9 cellular contexts compared by ENCODE assay signal in the genomic region with DNA sequence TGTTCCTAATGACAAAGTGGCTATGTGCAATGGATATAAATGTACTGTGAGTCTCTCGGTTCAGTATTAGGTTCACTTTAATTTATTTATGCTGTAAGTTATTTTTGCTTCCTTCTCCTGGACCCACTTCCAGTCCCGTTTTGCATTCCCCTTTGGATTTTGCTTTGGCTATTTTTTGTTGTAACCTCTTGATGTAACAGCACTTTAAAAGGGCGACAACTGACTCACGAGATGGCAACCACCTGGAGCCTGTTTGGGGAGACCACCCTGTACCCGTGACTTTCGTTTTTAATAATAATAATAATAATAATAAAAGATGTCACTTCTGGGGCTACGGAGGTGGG. TPM values are rescaled to one million over a fixed set of nuclear protein-coding genes. Genes with fewer than 3 reads are reported as not detected.
A peak's percentile ranks its signal among the peaks of the same experiment; 100 is the strongest.
DNase-seq lines count a peak whose midpoint lies in the region; ATAC-seq and TF ChIP-seq lines count a peak whose summit lies in the region.
"Had no signal": no experiment of that assay in that cellular context is flagged by ENCODE, and none has a peak within 500 bp of the region (broad histone marks: within the 10 kb centered on the region; RNA-seq: fewer than 3 reads in every experiment).

No MANE protein-coding gene starts in this region.

- no peaks in the 10 kb centered on the region for H3K9me2 ChIP-seq in SK-N-SH

- no peak overlapping the region for H3K27ac ChIP-seq in SK-N-SH (ENCODE audit: low read depth in 2 of 2, low read length in 1 of 2)
- no peak overlapping the region for H3K27ac ChIP-seq in WERI-Rb-1

- peaks cover 0 to 15% of the 10 kb centered on the region in 2 experiments; a peak in 2 of 4 replicates for H3K4me1 ChIP-seq in SK-N-SH (ENCODE audit: control insufficient read depth in 1 of 2, insufficient read depth in 2 of 2, low read depth in 1 of 2, low read length in 1 of 2)
- H3K4me1 ChIP-seq in iPS-15b (ENCODE audit: control insufficient read depth, insufficient read depth, low read length), result peaks cover 22% of the 10 kb centered on the region

- DNase-seq in SK-N-SH (no peak), WERI-Rb-1 (no peak), NCI-H345 (lab: John Stamatoyannopoulos, UW) (no peak), NCI-H2081 (lab: John Stamatoyannopoulos, UW) (no peak)
- no peak for DNase-seq in stimulated activated effector memory CD8-positive, alpha-beta T cell treated with anti-CD3 and anti-CD28 coated beads, Interleukin-12 subunit alpha, Interleukin-12 subunit beta, amount 100 ng/mL, for 72 hours (ENCODE audit: low spot score in 2 of 2)
- DNase-seq: SHP77 had no signal

- no peak overlapping the region for H3K9ac ChIP-seq in SK-N-SH
- H3K9ac ChIP-seq in iPS-15b (ENCODE audit: low read depth, low read length), result no peak overlapping the region

- no peaks in the 10 kb centered on the region for H4K20me1 ChIP-seq in SK-N-SH (ENCODE audit: insufficient read depth)

- peaks cover 39% of the 10 kb centered on the region for H3K4me1 Mint-ChIP-seq in stimulated activated effector memory CD8-positive, alpha-beta T cell treated with anti-CD3 and anti-CD28 coated beads, Interleukin-12 subunit alpha, Interleukin-12 subunit beta, amount 100 ng/mL, for 72 hours

- H3K36me3 ChIP-seq in SK-N-SH (replicated peaks in 1 of 2; ENCODE audit: control insufficient read depth in 1 of 2, insufficient read depth in 2 of 2, low read length in 1 of 2), result no peaks in the 10 kb centered on the region
- H3K36me3 ChIP-seq in WERI-Rb-1, result no peaks in the 10 kb centered on the region
- no peaks in the 10 kb centered on the region for H3K36me3 ChIP-seq in iPS-15b (ENCODE audit: control insufficient read depth, insufficient read depth, low read length)

- CTCF ChIA-PET in SK-N-SH (lab: Yijun Ruan, JAX), result interaction anchor here (1.3 to 9.4 kb wide), 5 partner anchors 9 to 888 kb away, joined by 3 to 123 read pairs (median 8); a partner anchor contains a TSS

- H3K9me3 ChIP-seq in SK-N-SH (no peaks in the 10 kb centered on the region), WERI-Rb-1 (ENCODE audit: severe bottlenecking) (no peaks in the 10 kb centered on the region), iPS-15b (ENCODE audit: control insufficient read depth, insufficient read depth, low read length) (no peaks in the 10 kb centered on the region)

- TF ChIP-seq CTCF in SK-N-SH (IDR thresholded peaks at IDR 0.05), result no peak
- no peak for TF ChIP-seq CTCF in WERI-Rb-1 (IDR thresholded peaks at IDR 0.05; ENCODE audit: low read depth, low read length)

- H3F3A ChIP-seq in SK-N-SH (replicated peaks; ENCODE audit: insufficient read depth), result peaks cover 3% of the 10 kb centered on the region

- peak overlapping the region; percentile 48 for H3K4me2 ChIP-seq in SK-N-SH

- H3K9me3 Mint-ChIP-seq in stimulated activated effector memory CD8-positive, alpha-beta T cell treated with anti-CD3 and anti-CD28 coated beads, Interleukin-12 subunit alpha, Interleukin-12 subunit beta, amount 100 ng/mL, for 72 hours, result no peaks in the 10 kb centered on the region

- H3K36me3 Mint-ChIP-seq in stimulated activated effector memory CD8-positive, alpha-beta T cell treated with anti-CD3 and anti-CD28 coated beads, Interleukin-12 subunit alpha, Interleukin-12 subunit beta, amount 100 ng/mL, for 72 hours, result peaks cover under 1% of the 10 kb centered on the region

- H3K27ac Mint-ChIP-seq in stimulated activated effector memory CD8-positive, alpha-beta T cell treated with anti-CD3 and anti-CD28 coated beads, Interleukin-12 subunit alpha, Interleukin-12 subunit beta, amount 100 ng/mL, for 72 hours, result no peak overlapping the region

- H3K4me3 ChIP-seq in SK-N-SH (ENCODE audit: low read depth in 2 of 2, low read length in 1 of 2) (no peak overlapping the region), WERI-Rb-1 (ENCODE audit: low read depth, low read length) (peak overlapping the region; percentile 42), iPS-15b (ENCODE audit: low read depth, low read length) (peak overlapping the region; percentile 53)

- 46% methylated on average over 7 of the region's 7 CpGs for WGBS in SK-N-SH (ENCODE audit: low lambda C conversion rate)

- H3K4me3 Mint-ChIP-seq in stimulated activated effector memory CD8-positive, alpha-beta T cell treated with anti-CD3 and anti-CD28 coated beads, Interleukin-12 subunit alpha, Interleukin-12 subunit beta, amount 100 ng/mL, for 72 hours, result peak overlapping the region; percentile 74

- TF ChIP-seq EP300 in SK-N-SH (IDR thresholded peaks at IDR 0.05; ENCODE audit: borderline replicate concordance in 1 of 2, low read depth in 1 of 2, low read length in 1 of 2), result no peak

- H3K79me2 ChIP-seq in SK-N-SH (ENCODE audit: insufficient read depth), result no peaks in the 10 kb centered on the region

- no peak for TF ChIP-seq RAD21 in SK-N-SH (IDR thresholded peaks at IDR 0.05; ENCODE audit: low read length)

- no peak overlapping the region for H2AFZ ChIP-seq in SK-N-SH (ENCODE audit: low read depth)

- no peak; the same call in 2 of the 3 replicates for ATAC-seq in SK-N-SH treated with all-trans-retinoic acid at 6 μM for 48 hours
- ATAC-seq in stimulated activated effector memory CD8-positive, alpha-beta T cell treated with anti-CD3 and anti-CD28 coated beads, Interleukin-12 subunit alpha, Interleukin-12 subunit beta, amount 100 ng/mL, for 72 hours, result no peak
- no peak for ATAC-seq in GM21390 (IDR thresholded peaks at IDR 0.05; ENCODE audit: unreplicated experiment)

- POLR2A ChIA-PET in SK-N-SH (lab: Yijun Ruan, JAX), result no interaction called here

- H3K27me3 ChIP-seq in SK-N-SH (ENCODE audit: insufficient read depth) (no peaks in the 10 kb centered on the region), WERI-Rb-1 (ENCODE audit: insufficient read depth, low read depth, severe bottlenecking) (peaks cover 43% of the 10 kb centered on the region), iPS-15b (ENCODE audit: control insufficient read depth, insufficient read depth, low read length) (peaks cover 97% of the 10 kb centered on the region)

TF ChIP-seq in SK-N-SH, 30 proteins besides CTCF, POLR2A, EP300 and RAD21 (continues in another document):
- TF ChIP-seq, protein P1, sequence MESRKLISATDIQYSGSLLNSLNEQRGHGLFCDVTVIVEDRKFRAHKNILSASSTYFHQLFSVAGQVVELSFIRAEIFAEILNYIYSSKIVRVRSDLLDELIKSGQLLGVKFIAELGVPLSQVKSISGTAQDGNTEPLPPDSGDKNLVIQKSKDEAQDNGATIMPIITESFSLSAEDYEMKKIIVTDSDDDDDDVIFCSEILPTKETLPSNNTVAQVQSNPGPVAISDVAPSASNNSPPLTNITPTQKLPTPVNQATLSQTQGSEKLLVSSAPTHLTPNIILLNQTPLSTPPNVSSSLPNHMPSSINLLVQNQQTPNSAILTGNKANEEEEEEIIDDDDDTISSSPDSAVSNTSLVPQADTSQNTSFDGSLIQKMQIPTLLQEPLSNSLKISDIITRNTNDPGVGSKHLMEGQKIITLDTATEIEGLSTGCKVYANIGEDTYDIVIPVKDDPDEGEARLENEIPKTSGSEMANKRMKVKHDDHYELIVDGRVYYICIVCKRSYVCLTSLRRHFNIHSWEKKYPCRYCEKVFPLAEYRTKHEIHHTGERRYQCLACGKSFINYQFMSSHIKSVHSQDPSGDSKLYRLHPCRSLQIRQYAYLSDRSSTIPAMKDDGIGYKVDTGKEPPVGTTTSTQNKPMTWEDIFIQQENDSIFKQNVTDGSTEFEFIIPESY (IDR thresholded peaks at IDR 0.05; ENCODE audit: borderline replicate concordance, low read depth), result no peak
- TF ChIP-seq, protein P2, sequence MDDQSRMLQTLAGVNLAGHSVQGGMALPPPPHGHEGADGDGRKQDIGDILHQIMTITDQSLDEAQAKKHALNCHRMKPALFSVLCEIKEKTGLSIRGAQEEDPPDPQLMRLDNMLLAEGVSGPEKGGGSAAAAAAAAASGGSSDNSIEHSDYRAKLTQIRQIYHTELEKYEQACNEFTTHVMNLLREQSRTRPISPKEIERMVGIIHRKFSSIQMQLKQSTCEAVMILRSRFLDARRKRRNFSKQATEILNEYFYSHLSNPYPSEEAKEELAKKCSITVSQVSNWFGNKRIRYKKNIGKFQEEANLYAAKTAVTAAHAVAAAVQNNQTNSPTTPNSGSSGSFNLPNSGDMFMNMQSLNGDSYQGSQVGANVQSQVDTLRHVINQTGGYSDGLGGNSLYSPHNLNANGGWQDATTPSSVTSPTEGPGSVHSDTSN (IDR thresholded peaks at IDR 0.05), result no peak
- TF ChIP-seq TAF1 (IDR thresholded peaks at IDR 0.05; ENCODE audit: borderline replicate concordance, low read depth, low read length), result no peak

TF ChIP-seq in SK-N-SH treated with all-trans-retinoic acid at 6 μM for 48 hours, 23 proteins besides CTCF, POLR2A, EP300 and RAD21:
- TF ChIP-seq ZC3H10 (CRISPR knock-in tag; IDR thresholded peaks at IDR 0.05) (no peak), OSR1 (CRISPR knock-in tag; IDR thresholded peaks at IDR 0.05) (no peak)
- TF ChIP-seq, protein P3, sequence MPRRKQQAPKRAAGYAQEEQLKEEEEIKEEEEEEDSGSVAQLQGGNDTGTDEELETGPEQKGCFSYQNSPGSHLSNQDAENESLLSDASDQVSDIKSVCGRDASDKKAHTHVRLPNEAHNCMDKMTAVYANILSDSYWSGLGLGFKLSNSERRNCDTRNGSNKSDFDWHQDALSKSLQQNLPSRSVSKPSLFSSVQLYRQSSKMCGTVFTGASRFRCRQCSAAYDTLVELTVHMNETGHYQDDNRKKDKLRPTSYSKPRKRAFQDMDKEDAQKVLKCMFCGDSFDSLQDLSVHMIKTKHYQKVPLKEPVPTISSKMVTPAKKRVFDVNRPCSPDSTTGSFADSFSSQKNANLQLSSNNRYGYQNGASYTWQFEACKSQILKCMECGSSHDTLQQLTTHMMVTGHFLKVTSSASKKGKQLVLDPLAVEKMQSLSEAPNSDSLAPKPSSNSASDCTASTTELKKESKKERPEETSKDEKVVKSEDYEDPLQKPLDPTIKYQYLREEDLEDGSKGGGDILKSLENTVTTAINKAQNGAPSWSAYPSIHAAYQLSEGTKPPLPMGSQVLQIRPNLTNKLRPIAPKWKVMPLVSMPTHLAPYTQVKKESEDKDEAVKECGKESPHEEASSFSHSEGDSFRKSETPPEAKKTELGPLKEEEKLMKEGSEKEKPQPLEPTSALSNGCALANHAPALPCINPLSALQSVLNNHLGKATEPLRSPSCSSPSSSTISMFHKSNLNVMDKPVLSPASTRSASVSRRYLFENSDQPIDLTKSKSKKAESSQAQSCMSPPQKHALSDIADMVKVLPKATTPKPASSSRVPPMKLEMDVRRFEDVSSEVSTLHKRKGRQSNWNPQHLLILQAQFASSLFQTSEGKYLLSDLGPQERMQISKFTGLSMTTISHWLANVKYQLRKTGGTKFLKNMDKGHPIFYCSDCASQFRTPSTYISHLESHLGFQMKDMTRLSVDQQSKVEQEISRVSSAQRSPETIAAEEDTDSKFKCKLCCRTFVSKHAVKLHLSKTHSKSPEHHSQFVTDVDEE (CRISPR knock-in tag; IDR thresholded peaks at IDR 0.05), result no peak

RNA-seq across cellular contexts. Expression of a gene that starts 5.6 kb away (rescaled TPM):
- not detected in 2 replicates for polyA plus RNA-seq in SK-N-SH (2012; rRNA removed)
- polyA plus RNA-seq in SK-N-SH (2012; cell fraction: cytosol; rRNA removed), result not detected in 2 replicates
- polyA plus RNA-seq in SK-N-SH (2012; cell fraction: nucleus; rRNA removed), result not detected in 2 replicates

RNA-seq across cellular contexts. Expression of a gene that starts 8.9 kb away (rescaled TPM):
- 0.18 and 0.26 TPM in 2 replicates for polyA plus RNA-seq in SK-N-SH (2012; rRNA removed)
- polyA plus RNA-seq in SK-N-SH (2012; cell fraction: cytosol; rRNA removed), result 0.09 TPM in 2 replicates
- 1.3 and 2.3 TPM in 2 replicates for polyA plus RNA-seq in SK-N-SH (2012; cell fraction: nucleus; rRNA removed)

Comparison
In these comparisons a context has a peak if more than half of its experiments do, and no peak if none do; other contexts are left out.
1. H3K4me3 ChIP-seq: peak in WERI-Rb-1 (single experiment) and iPS-15b (single experiment); none in SK-N-SH (0 of 2).